In genomic region chr1:65344171-65344570, GRCh38 we compare ENCODE assay signal across 30 cellular contexts. TPM values are rescaled to one million over a fixed set of nuclear protein-coding genes. Genes with fewer than 3 reads are reported as not detected.
DNase-seq lines count a peak whose midpoint lies in the region; ATAC-seq, FAIRE-seq and TF ChIP-seq lines count a peak whose summit lies in the region.
"Had no signal": no experiment of that assay in that cellular context is flagged by ENCODE, and none has a peak within 500 bp of the region (broad histone marks: within the 10 kb centered on the region; RNA-seq: fewer than 3 reads in every experiment).

No MANE protein-coding gene starts in this region.

- H3K36me3 ChIP-seq in esophagus muscularis mucosa (no peaks in the 10 kb centered on the region), brain microvascular endothelial cell (replicated peaks) (no peaks in the 10 kb centered on the region)
- H3K36me3 ChIP-seq: esophagus squamous epithelium, suprapubic skin, upper lobe of right lung had no signal

- no peaks in the 10 kb centered on the region for H3K27me3 ChIP-seq in esophagus muscularis mucosa
- no peaks in the 10 kb centered on the region for H3K27me3 ChIP-seq in brain microvascular endothelial cell (replicated peaks)
- H3K27me3 ChIP-seq: esophagus squamous epithelium, suprapubic skin, upper lobe of right lung had no signal

- 72% methylated on average over 2 of the region's 2 CpGs for WGBS in esophagus muscularis mucosa

- no peak for FAIRE-seq in GM12892 (lab: Jason Lieb, UNC)
- FAIRE-seq: GM18507 had no signal

- TF ChIP-seq EP300 in esophagus muscularis mucosa (IDR thresholded peaks at IDR 0.05): no peak

- in situ Hi-C loops in brain microvascular endothelial cell (cut with HindIII; ENCODE audit: low pct_ligation_motif_present, low sequenced_read_pairs): no loop called here

- DNase-seq in NCI-H446 treated with DMSO at 0.1 percent for 48 hours (lab: John Stamatoyannopoulos, UW) (peak; percentile 54), NCI-H446 (lab: John Stamatoyannopoulos, UW) (no peak), GM12892 (ENCODE audit: insufficient read length) (peak; percentile 1), NCI-H69 (lab: John Stamatoyannopoulos, UW) (peak; percentile 31), esophagus muscularis mucosa (ENCODE audit: extremely low spot score) (peak; percentile 55), brain microvascular endothelial cell (no peak), NCI-H1092 treated with DMSO at 0.1 percent for 48 hours (lab: John Stamatoyannopoulos, UW) (no peak)
- DNase-seq: ACHN; activated CD8-positive, alpha-beta T cell treated with anti-CD3 and anti-CD28 coated beads for 36 hours; anterior cingulate cortex; Caco-2; DND-41; esophagus squamous epithelium; H9; hypothalamus; immature natural killer cell; KG1; left colon; NCI-H2029 treated with DMSO at 0.1 percent for 48 hours; NCI-H510A treated with DMSO at 0.1 percent for 48 hours; right cardiac atrium; stimulated activated naive B cell treated with anti-CD40 and anti-IgM and Interleukin-4, amounts not matched to agents 10 μg/mL and 1 μg/mL and 100 μg/mL, for 72 hours; T-helper 2 cell; upper lobe of right lung had no signal

- intact Hi-C loops in esophagus muscularis mucosa (cut with DNase I): no loop called here

- no peaks in the 10 kb centered on the region for H3K4me1 ChIP-seq in esophagus muscularis mucosa
- H3K4me1 ChIP-seq: esophagus squamous epithelium, upper lobe of right lung had no signal

- H3K9me3 ChIP-seq in esophagus muscularis mucosa: no peaks in the 10 kb centered on the region
- H3K9me3 ChIP-seq: Caco-2, esophagus squamous epithelium, suprapubic skin, upper lobe of right lung had no signal

- no peak for TF ChIP-seq POLR2A in GM12892 (IDR thresholded peaks at IDR 0.05; ENCODE audit: low read depth, low read length)
- TF ChIP-seq POLR2A in esophagus muscularis mucosa (IDR thresholded peaks at IDR 0.05; ENCODE audit: low read depth): no peak

- TF ChIP-seq CTCF in esophagus muscularis mucosa (IDR thresholded peaks at IDR 0.05): no peak
- TF ChIP-seq CTCF in brain microvascular endothelial cell (IDR thresholded peaks at IDR 0.05; ENCODE audit: low read depth, low read length, missing control alignments): no peak

- no peak for ATAC-seq in HG02884 (IDR thresholded peaks at IDR 0.05; ENCODE audit: unreplicated experiment)
- ATAC-seq: activated CD8-positive, alpha-beta T cell treated with anti-CD3 and anti-CD28 coated beads for 36 hours; activated naive CD4-positive, alpha-beta T cell treated with anti-CD3 and anti-CD28 coated beads, Interleukin-2, amount 50 U/mL, for 72 hours; left colon; stimulated activated naive B cell treated with anti-CD40 and anti-IgM and Interleukin-4, amounts not matched to agents 10 μg/mL and 1 μg/mL and 100 μg/mL, for 72 hours; upper lobe of right lung had no signal

- no peak overlapping the region for H3K27ac ChIP-seq in esophagus muscularis mucosa (replicated peaks in 1 of 4)
- no peak overlapping the region for H3K27ac ChIP-seq in brain microvascular endothelial cell
- H3K27ac ChIP-seq: esophagus squamous epithelium, RWPE1, SK-N-MC, suprapubic skin, upper lobe of right lung had no signal

- no peak overlapping the region for H3K4me3 ChIP-seq in esophagus muscularis mucosa
- no peak overlapping the region for H3K4me3 ChIP-seq in brain microvascular endothelial cell (ENCODE audit: low read depth, low read length)
- H3K4me3 ChIP-seq: esophagus squamous epithelium, SK-N-MC, suprapubic skin, upper lobe of right lung had no signal

RNA-seq across cellular contexts. Expression of gene DNAJC6, which starts 34.8 kb away (rescaled TPM):
- 0.47 TPM for polyA plus RNA-seq in GM12892 (2012; ENCODE audit: missing spikeins)
- total RNA-seq in esophagus muscularis mucosa: 1 to 10 TPM; 3.7 to 8.3 (median 4.4) TPM

Comparison
In these comparisons a context has a peak if more than half of its experiments do, and no peak if none do; other contexts are left out.
1. DNase-seq: peak in NCI-H446 treated with DMSO at 0.1 percent for 48 hours (single experiment), GM12892 (single experiment), NCI-H69 (single experiment) and esophagus muscularis mucosa (single experiment); none in NCI-H446 (0 of 2), brain microvascular endothelial cell (single experiment) and NCI-H1092 treated with DMSO at 0.1 percent for 48 hours (single experiment).